1 cellular context compared by ENCODE assay signal in genomic region chr19:50870417-50871089, GRCh38.
TF ChIP-seq lines count a peak whose summit lies in the region.

No MANE protein-coding gene starts in this region.

TF ChIP-seq in K562, 482 proteins besides CTCF, POLR2A, EP300 and RAD21 (continued from another document and continues in another):
- no peak for TF ChIP-seq PHB2 (IDR thresholded peaks at IDR 0.05; ENCODE audit: low read depth)
- TF ChIP-seq, protein P1, sequence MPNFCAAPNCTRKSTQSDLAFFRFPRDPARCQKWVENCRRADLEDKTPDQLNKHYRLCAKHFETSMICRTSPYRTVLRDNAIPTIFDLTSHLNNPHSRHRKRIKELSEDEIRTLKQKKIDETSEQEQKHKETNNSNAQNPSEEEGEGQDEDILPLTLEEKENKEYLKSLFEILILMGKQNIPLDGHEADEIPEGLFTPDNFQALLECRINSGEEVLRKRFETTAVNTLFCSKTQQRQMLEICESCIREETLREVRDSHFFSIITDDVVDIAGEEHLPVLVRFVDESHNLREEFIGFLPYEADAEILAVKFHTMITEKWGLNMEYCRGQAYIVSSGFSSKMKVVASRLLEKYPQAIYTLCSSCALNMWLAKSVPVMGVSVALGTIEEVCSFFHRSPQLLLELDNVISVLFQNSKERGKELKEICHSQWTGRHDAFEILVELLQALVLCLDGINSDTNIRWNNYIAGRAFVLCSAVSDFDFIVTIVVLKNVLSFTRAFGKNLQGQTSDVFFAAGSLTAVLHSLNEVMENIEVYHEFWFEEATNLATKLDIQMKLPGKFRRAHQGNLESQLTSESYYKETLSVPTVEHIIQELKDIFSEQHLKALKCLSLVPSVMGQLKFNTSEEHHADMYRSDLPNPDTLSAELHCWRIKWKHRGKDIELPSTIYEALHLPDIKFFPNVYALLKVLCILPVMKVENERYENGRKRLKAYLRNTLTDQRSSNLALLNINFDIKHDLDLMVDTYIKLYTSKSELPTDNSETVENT (CRISPR knock-in tag; IDR thresholded peaks at IDR 0.05) = peak; percentile 71
- TF ChIP-seq ESRRA (IDR thresholded peaks at IDR 0.05; ENCODE audit: borderline replicate concordance, low read depth) = peak; percentile 81; the same call in 1 of the 2 replicates
- TF ChIP-seq, protein P2, sequence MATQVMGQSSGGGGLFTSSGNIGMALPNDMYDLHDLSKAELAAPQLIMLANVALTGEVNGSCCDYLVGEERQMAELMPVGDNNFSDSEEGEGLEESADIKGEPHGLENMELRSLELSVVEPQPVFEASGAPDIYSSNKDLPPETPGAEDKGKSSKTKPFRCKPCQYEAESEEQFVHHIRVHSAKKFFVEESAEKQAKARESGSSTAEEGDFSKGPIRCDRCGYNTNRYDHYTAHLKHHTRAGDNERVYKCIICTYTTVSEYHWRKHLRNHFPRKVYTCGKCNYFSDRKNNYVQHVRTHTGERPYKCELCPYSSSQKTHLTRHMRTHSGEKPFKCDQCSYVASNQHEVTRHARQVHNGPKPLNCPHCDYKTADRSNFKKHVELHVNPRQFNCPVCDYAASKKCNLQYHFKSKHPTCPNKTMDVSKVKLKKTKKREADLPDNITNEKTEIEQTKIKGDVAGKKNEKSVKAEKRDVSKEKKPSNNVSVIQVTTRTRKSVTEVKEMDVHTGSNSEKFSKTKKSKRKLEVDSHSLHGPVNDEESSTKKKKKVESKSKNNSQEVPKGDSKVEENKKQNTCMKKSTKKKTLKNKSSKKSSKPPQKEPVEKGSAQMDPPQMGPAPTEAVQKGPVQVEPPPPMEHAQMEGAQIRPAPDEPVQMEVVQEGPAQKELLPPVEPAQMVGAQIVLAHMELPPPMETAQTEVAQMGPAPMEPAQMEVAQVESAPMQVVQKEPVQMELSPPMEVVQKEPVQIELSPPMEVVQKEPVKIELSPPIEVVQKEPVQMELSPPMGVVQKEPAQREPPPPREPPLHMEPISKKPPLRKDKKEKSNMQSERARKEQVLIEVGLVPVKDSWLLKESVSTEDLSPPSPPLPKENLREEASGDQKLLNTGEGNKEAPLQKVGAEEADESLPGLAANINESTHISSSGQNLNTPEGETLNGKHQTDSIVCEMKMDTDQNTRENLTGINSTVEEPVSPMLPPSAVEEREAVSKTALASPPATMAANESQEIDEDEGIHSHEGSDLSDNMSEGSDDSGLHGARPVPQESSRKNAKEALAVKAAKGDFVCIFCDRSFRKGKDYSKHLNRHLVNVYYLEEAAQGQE (CRISPR knock-in tag; IDR thresholded peaks at IDR 0.05; ENCODE audit: low read depth) = no peak
- no peak for TF ChIP-seq NCOA6 (IDR thresholded peaks at IDR 0.05)
- TF ChIP-seq, protein P3, sequence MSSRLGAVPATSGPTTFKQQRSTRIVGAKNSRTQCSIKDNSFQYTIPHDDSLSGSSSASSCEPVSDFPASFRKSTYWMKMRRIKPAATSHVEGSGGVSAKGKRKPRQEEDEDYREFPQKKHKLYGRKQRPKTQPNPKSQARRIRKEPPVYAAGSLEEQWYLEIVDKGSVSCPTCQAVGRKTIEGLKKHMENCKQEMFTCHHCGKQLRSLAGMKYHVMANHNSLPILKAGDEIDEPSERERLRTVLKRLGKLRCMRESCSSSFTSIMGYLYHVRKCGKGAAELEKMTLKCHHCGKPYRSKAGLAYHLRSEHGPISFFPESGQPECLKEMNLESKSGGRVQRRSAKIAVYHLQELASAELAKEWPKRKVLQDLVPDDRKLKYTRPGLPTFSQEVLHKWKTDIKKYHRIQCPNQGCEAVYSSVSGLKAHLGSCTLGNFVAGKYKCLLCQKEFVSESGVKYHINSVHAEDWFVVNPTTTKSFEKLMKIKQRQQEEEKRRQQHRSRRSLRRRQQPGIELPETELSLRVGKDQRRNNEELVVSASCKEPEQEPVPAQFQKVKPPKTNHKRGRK (tag; IDR thresholded peaks at IDR 0.05) = no peak
- TF ChIP-seq E2F8 (IDR thresholded peaks at IDR 0.05; ENCODE audit: low read depth, partially characterized antibody) = peak; percentile 84
- TF ChIP-seq STAT6 (CRISPR knock-in tag; IDR thresholded peaks at IDR 0.05) = no peak
- no peak for TF ChIP-seq CEBPB (tag; IDR thresholded peaks at IDR 0.05)
- TF ChIP-seq GTF2B (IDR thresholded peaks at IDR 0.05; ENCODE audit: extremely low read depth, insufficient read length) = no peak
- no peak for TF ChIP-seq UBTF (IDR thresholded peaks at IDR 0.05; ENCODE audit: borderline replicate concordance in 1 of 2, low read depth in 2 of 2, low read length in 2 of 2)
- no peak for TF ChIP-seq IRF2 (CRISPR knock-in tag; IDR thresholded peaks at IDR 0.05)
- TF ChIP-seq BDP1 (IDR thresholded peaks at IDR 0.05; ENCODE audit: insufficient read depth, insufficient read length) = no peak
- TF ChIP-seq, protein P4, sequence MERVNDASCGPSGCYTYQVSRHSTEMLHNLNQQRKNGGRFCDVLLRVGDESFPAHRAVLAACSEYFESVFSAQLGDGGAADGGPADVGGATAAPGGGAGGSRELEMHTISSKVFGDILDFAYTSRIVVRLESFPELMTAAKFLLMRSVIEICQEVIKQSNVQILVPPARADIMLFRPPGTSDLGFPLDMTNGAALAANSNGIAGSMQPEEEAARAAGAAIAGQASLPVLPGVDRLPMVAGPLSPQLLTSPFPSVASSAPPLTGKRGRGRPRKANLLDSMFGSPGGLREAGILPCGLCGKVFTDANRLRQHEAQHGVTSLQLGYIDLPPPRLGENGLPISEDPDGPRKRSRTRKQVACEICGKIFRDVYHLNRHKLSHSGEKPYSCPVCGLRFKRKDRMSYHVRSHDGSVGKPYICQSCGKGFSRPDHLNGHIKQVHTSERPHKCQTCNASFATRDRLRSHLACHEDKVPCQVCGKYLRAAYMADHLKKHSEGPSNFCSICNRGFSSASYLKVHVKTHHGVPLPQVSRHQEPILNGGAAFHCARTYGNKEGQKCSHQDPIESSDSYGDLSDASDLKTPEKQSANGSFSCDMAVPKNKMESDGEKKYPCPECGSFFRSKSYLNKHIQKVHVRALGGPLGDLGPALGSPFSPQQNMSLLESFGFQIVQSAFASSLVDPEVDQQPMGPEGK (CRISPR knock-in tag; IDR thresholded peaks at IDR 0.05; ENCODE audit: borderline replicate concordance) = no peak
- TF ChIP-seq ELF4 (CRISPR knock-in tag; IDR thresholded peaks at IDR 0.05) = no peak
- TF ChIP-seq ELF2 (CRISPR knock-in tag; IDR thresholded peaks at IDR 0.05) = no peak
- no peak for TF ChIP-seq CBFB (CRISPR knock-in tag; IDR thresholded peaks at IDR 0.05)
- TF ChIP-seq CHD4 (IDR thresholded peaks at IDR 0.05; ENCODE audit: insufficient read depth, insufficient replicate concordance, low read depth, low read length, poor library complexity, severe bottlenecking) = no peak
- no peak for TF ChIP-seq CREB3 (tag; conservative IDR thresholded peaks at IDR 0.05; ENCODE audit: low read depth)
- no peak for TF ChIP-seq RUNX1 (IDR thresholded peaks at IDR 0.05; ENCODE audit: low read depth)
- no peak for TF ChIP-seq ZNF75A (CRISPR knock-in tag; IDR thresholded peaks at IDR 0.05)
- TF ChIP-seq CBX8 (IDR thresholded peaks at IDR 0.05; ENCODE audit: borderline replicate concordance, extremely low read depth, low read depth, low read length, poor library complexity, severe bottlenecking) = no peak
- TF ChIP-seq POLR2G (IDR thresholded peaks at IDR 0.05; ENCODE audit: low read depth, low read length) = peak; percentile 56
- TF ChIP-seq TBL1XR1 (IDR thresholded peaks at IDR 0.05; ENCODE audit: low read length in 2 of 2) = peak in 1 of 2 experiments; percentile 93; a peak in 2 of 4 replicates
- no peak for TF ChIP-seq HNRNPLL (IDR thresholded peaks at IDR 0.05; ENCODE audit: low read depth, low read length, poor library complexity, severe bottlenecking)
- TF ChIP-seq JUNB (CRISPR knock-in tag; conservative IDR thresholded peaks at IDR 0.05) = peak; percentile 88
- TF ChIP-seq, protein P5, sequence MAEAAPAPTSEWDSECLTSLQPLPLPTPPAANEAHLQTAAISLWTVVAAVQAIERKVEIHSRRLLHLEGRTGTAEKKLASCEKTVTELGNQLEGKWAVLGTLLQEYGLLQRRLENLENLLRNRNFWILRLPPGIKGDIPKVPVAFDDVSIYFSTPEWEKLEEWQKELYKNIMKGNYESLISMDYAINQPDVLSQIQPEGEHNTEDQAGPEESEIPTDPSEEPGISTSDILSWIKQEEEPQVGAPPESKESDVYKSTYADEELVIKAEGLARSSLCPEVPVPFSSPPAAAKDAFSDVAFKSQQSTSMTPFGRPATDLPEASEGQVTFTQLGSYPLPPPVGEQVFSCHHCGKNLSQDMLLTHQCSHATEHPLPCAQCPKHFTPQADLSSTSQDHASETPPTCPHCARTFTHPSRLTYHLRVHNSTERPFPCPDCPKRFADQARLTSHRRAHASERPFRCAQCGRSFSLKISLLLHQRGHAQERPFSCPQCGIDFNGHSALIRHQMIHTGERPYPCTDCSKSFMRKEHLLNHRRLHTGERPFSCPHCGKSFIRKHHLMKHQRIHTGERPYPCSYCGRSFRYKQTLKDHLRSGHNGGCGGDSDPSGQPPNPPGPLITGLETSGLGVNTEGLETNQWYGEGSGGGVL (CRISPR knock-in tag; IDR thresholded peaks at IDR 0.05) = no peak
- TF ChIP-seq POLR2AphosphoS2 (IDR thresholded peaks at IDR 0.05; ENCODE audit: low read length) = no peak
- TF ChIP-seq ZNF212 (CRISPR knock-in tag; IDR thresholded peaks at IDR 0.05) = no peak
- TF ChIP-seq PKNOX1 (IDR thresholded peaks at IDR 0.05) = peak; percentile 30; the same call in 1 of the 2 replicates
- no peak for TF ChIP-seq CHD1 (IDR thresholded peaks at IDR 0.05; ENCODE audit: low read length)
- TF ChIP-seq TEAD1 (CRISPR knock-in tag; IDR thresholded peaks at IDR 0.05) = peak in 1 of 2 experiments; percentile 76; a peak in 1 of 4 replicates
- TF ChIP-seq DNMT1 (IDR thresholded peaks at IDR 0.05) = no peak
- TF ChIP-seq CAMTA2 (CRISPR knock-in tag; conservative IDR thresholded peaks at IDR 0.05) = no peak
